ENCODE assay signal across 24 cellular contexts in the genomic region with DNA sequence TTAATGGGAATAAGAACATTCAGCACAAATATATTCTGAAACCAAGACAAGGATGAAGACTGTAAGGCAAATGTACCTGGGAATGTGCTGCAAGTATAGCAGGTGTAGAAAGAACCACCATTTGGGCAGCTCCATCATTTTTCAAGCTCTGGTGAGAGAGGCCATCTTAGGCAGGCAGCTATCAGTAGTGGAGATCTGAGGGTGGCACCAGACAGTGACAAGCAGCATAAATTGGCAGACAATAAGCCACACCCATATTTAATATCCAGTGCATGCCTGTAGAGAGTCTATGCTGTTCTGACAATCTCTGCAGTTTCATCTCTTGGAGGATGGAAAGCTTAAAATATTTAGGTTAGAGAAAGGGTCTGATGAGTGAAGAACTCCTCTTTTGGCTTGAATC.
"Had no signal": no experiment of that assay in that cellular context is flagged by ENCODE, and none has a peak within 500 bp of the region (broad histone marks: within the 10 kb centered on the region; RNA-seq: fewer than 3 reads in every experiment).

No MANE protein-coding gene starts in this region.

- H3K4me3 ChIP-seq: left ventricle myocardium inferior, ovary, right atrium auricular region, skin epidermis, spleen, suprapubic skin, thoracic aorta, tibial artery, upper lobe of right lung had no signal

- H3K27ac ChIP-seq: left ventricle myocardium inferior, ovary, right atrium auricular region, skin epidermis, spleen, suprapubic skin, thoracic aorta, tibial artery, upper lobe of right lung had no signal

- H3K27me3 ChIP-seq: ovary, right atrium auricular region, spleen, suprapubic skin, tibial artery, upper lobe of right lung had no signal

- H3K4me1 Mint-ChIP-seq: memory B cell; stimulated activated effector memory CD8-positive, alpha-beta T cell treated with anti-CD3 and anti-CD28 coated beads, Interleukin-12 subunit alpha, Interleukin-12 subunit beta, amount 100 ng/mL, for 72 hours had no signal

- H3K4me1 ChIP-seq: left ventricle myocardium inferior, right atrium auricular region, spleen, upper lobe of right lung had no signal

- H3K27ac Mint-ChIP-seq: memory B cell; naive thymus-derived CD4-positive, alpha-beta T cell; natural killer cell treated with Interleukin-12 subunit alpha and Interleukin-12 subunit beta and Interleukin-15 and Interleukin-18, amount 100 ng/mL, for 72 hours; progenitor cell of endocrine pancreas; stimulated activated effector memory CD8-positive, alpha-beta T cell treated with anti-CD3 and anti-CD28 coated beads, Interleukin-12 subunit alpha, Interleukin-12 subunit beta, amount 100 ng/mL, for 72 hours; stimulated activated naive CD8-positive, alpha-beta T cell treated with anti-CD3 and anti-CD28 coated beads, Interleukin-15, Interleukin-2, amounts not matched to agents 100 ng/mL and 50 ng/mL, for 24 hours had no signal

- ATAC-seq: naive thymus-derived CD4-positive, alpha-beta T cell; natural killer cell treated with Interleukin-12 subunit alpha and Interleukin-12 subunit beta and Interleukin-15 and Interleukin-18, amount 100 ng/mL, for 72 hours; sciatic nerve; stimulated activated effector memory CD8-positive, alpha-beta T cell treated with anti-CD3 and anti-CD28 coated beads, Interleukin-12 subunit alpha, Interleukin-12 subunit beta, amount 100 ng/mL, for 72 hours; upper lobe of right lung had no signal

- H3K27me3 Mint-ChIP-seq: memory B cell; stimulated activated naive CD8-positive, alpha-beta T cell treated with anti-CD3 and anti-CD28 coated beads, Interleukin-15, Interleukin-2, amounts not matched to agents 100 ng/mL and 50 ng/mL, for 24 hours had no signal

- H3K36me3 ChIP-seq: left ventricle myocardium inferior, ovary, right atrium auricular region, spleen, suprapubic skin, thoracic aorta, tibial artery, upper lobe of right lung had no signal

- H3K9me3 Mint-ChIP-seq: memory B cell; naive thymus-derived CD4-positive, alpha-beta T cell; natural killer cell treated with Interleukin-12 subunit alpha and Interleukin-12 subunit beta and Interleukin-15 and Interleukin-18, amount 100 ng/mL, for 72 hours; neural crest cell; stimulated activated effector memory CD8-positive, alpha-beta T cell treated with anti-CD3 and anti-CD28 coated beads, Interleukin-12 subunit alpha, Interleukin-12 subunit beta, amount 100 ng/mL, for 72 hours; stimulated activated naive CD8-positive, alpha-beta T cell treated with anti-CD3 and anti-CD28 coated beads, Interleukin-15, Interleukin-2, amounts not matched to agents 100 ng/mL and 50 ng/mL, for 24 hours had no signal

- H3K9me3 ChIP-seq: left ventricle myocardium inferior, ovary, right atrium auricular region, spleen, suprapubic skin, thoracic aorta, tibial artery, upper lobe of right lung had no signal

- H3K36me3 Mint-ChIP-seq: natural killer cell treated with Interleukin-12 subunit alpha and Interleukin-12 subunit beta and Interleukin-15 and Interleukin-18, amount 100 ng/mL, for 72 hours; stimulated activated effector memory CD8-positive, alpha-beta T cell treated with anti-CD3 and anti-CD28 coated beads, Interleukin-12 subunit alpha, Interleukin-12 subunit beta, amount 100 ng/mL, for 72 hours had no signal

- DNase-seq: head of caudate nucleus; hippocampal formation; kidney; left ventricle myocardium inferior; naive thymus-derived CD4-positive, alpha-beta T cell; ovary; spleen; stimulated activated CD4-positive, alpha-beta T cell treated with anti-CD3 and anti-CD28 coated beads, Interleukin-4, amount 100 ng/mL, for 24 hours; stimulated activated naive CD4-positive, alpha-beta T cell; tibial artery; trophoblast cell; upper lobe of right lung had no signal

- FAIRE-seq: kidney, urothelium cell line had no signal

- H3K4me3 Mint-ChIP-seq: memory B cell; naive thymus-derived CD4-positive, alpha-beta T cell; natural killer cell treated with Interleukin-12 subunit alpha and Interleukin-12 subunit beta and Interleukin-15 and Interleukin-18, amount 100 ng/mL, for 72 hours; neural crest cell; stimulated activated effector memory CD8-positive, alpha-beta T cell treated with anti-CD3 and anti-CD28 coated beads, Interleukin-12 subunit alpha, Interleukin-12 subunit beta, amount 100 ng/mL, for 72 hours; stimulated activated naive CD8-positive, alpha-beta T cell treated with anti-CD3 and anti-CD28 coated beads, Interleukin-15, Interleukin-2, amounts not matched to agents 100 ng/mL and 50 ng/mL, for 24 hours had no signal
